In genomic region chr1:116590359-116591014, GRCh38 we compare ENCODE assay signal across 7 cellular contexts. TPM values are rescaled to one million over a fixed set of nuclear protein-coding genes. Genes with fewer than 3 reads are reported as not detected.
DNase-seq lines count a peak whose midpoint lies in the region; ATAC-seq, FAIRE-seq and TF ChIP-seq lines count a peak whose summit lies in the region.
"Not testable (repeated sequence)": the region's sequence is repeated elsewhere in the genome, so short reads cannot be mapped to it uniquely, and the experiment has no call there.

No MANE protein-coding gene starts in this region.

- intact Hi-C loops in endothelial cell of umbilical vein (cut with micrococcal nuclease); naive thymus-derived CD4-positive, alpha-beta T cell (cut with micrococcal nuclease): not testable (repeated sequence)

- peak; percentile 28 for ATAC-seq in naive thymus-derived CD4-positive, alpha-beta T cell

- not testable (repeated sequence) for H3K9me3 ChIP-seq in Peyer's patch; endothelial cell of umbilical vein (replicated peaks; ENCODE audit: control insufficient read depth, insufficient read depth, low read length); keratinocyte (ENCODE audit: control insufficient read depth, low read depth, low read length); naive thymus-derived CD4-positive, alpha-beta T cell (ENCODE audit: control insufficient read depth in 2 of 3, low read length in 3 of 3); osteoblast (ENCODE audit: low read depth, low read length)

- not testable (repeated sequence) for H3K36me3 ChIP-seq in Peyer's patch; endothelial cell of umbilical vein (ENCODE audit: control insufficient read depth in 2 of 2, extremely low read depth in 1 of 2, insufficient read depth in 2 of 2, low read length in 2 of 2); keratinocyte (ENCODE audit: control insufficient read depth in 2 of 2, extremely low read depth in 1 of 2, insufficient read depth in 2 of 2, low read length in 2 of 2); naive thymus-derived CD4-positive, alpha-beta T cell (ENCODE audit: control insufficient read depth in 2 of 3, insufficient read depth in 3 of 3, low read length in 3 of 3); osteoblast (ENCODE audit: insufficient read depth, low read length)

- H3K9ac ChIP-seq in endothelial cell of umbilical vein (replicated peaks; ENCODE audit: extremely low read depth, insufficient read depth, low read length); keratinocyte (ENCODE audit: control insufficient read depth, extremely low read depth, insufficient read depth, low read length): not testable (repeated sequence)

- FAIRE-seq in endothelial cell of umbilical vein (lab: Jason Lieb, UNC) (peak; percentile 65), keratinocyte (lab: Jason Lieb, UNC) (peak; percentile 67)

- H3K4me1 ChIP-seq in Peyer's patch (peaks cover 0 to 29% (median 0%) of the 10 kb centered on the region in 4 donors), keratinocyte (ENCODE audit: control insufficient read depth, extremely low read depth, insufficient read depth, low read length) (peaks cover 13% of the 10 kb centered on the region)
- H3K4me1 ChIP-seq in endothelial cell of umbilical vein (ENCODE audit: control insufficient read depth, extremely low read depth, insufficient read depth, low read length); naive thymus-derived CD4-positive, alpha-beta T cell (ENCODE audit: control insufficient read depth in 2 of 2, insufficient read depth in 2 of 2, low read length in 2 of 2); osteoblast (ENCODE audit: insufficient read depth, low read length): not testable (repeated sequence)

- not testable (repeated sequence) for TF ChIP-seq CTCF in Peyer's patch (IDR thresholded peaks at IDR 0.05); brain (conservative IDR thresholded peaks at IDR 0.05); endothelial cell of umbilical vein (IDR thresholded peaks at IDR 0.05; ENCODE audit: extremely low read depth in 1 of 2, insufficient read depth in 1 of 2, low read depth in 1 of 2, low read length in 2 of 2); keratinocyte (optimal IDR thresholded peaks at IDR 0.05 in 1 of 3, IDR thresholded peaks at IDR 0.05 in 1 of 3, conservative IDR thresholded peaks at IDR 0.05 in 1 of 3; ENCODE audit: extremely low read depth in 1 of 3, insufficient read depth in 2 of 3, low read length in 3 of 3); osteoblast (IDR thresholded peaks at IDR 0.05; ENCODE audit: extremely low read depth, low read depth, low read length)

- not testable (repeated sequence) for H3K9me1 ChIP-seq in endothelial cell of umbilical vein (replicated peaks; ENCODE audit: control insufficient read depth, extremely low read depth, insufficient read depth, low read length); keratinocyte (ENCODE audit: control insufficient read depth, extremely low read depth, insufficient read depth, low read length)

- not testable (repeated sequence) for TF ChIP-seq POLR2A in Peyer's patch (IDR thresholded peaks at IDR 0.05); endothelial cell of umbilical vein (IDR thresholded peaks at IDR 0.05; ENCODE audit: low read depth, low read length)

- POLR2A ChIA-PET in endothelial cell of umbilical vein (lab: Charles Lee); naive thymus-derived CD4-positive, alpha-beta T cell (lab: Charles Lee): not testable (repeated sequence)

- not testable (repeated sequence) for DNase-seq in Peyer's patch; endothelial cell of umbilical vein (ENCODE audit: low read depth, low spot score); keratinocyte (ENCODE audit: low read depth, low spot score); naive thymus-derived CD4-positive, alpha-beta T cell
- DNase-seq in osteoblast (ENCODE audit: insufficient read length, low spot score, missing footprints): peak; percentile 22

- CTCF ChIA-PET in endothelial cell of umbilical vein (lab: Charles Lee); naive thymus-derived CD4-positive, alpha-beta T cell (lab: Charles Lee): not testable (repeated sequence)

- peaks cover 32% of the 10 kb centered on the region for H3K36me3 Mint-ChIP-seq in brain
- not testable (repeated sequence) for H3K36me3 Mint-ChIP-seq in naive thymus-derived CD4-positive, alpha-beta T cell; stimulated activated naive CD8-positive, alpha-beta T cell treated with anti-CD3 and anti-CD28 coated beads, Interleukin-15, Interleukin-2, amounts not matched to agents 100 ng/mL and 50 ng/mL, for 24 hours (ENCODE audit: low read depth)

- peaks cover 73% of the 10 kb centered on the region for H3K4me1 Mint-ChIP-seq in brain
- peaks cover 0 to 14% (median 1%) of the 10 kb centered on the region in 7 donors for H3K4me1 Mint-ChIP-seq in naive thymus-derived CD4-positive, alpha-beta T cell
- H3K4me1 Mint-ChIP-seq in stimulated activated naive CD8-positive, alpha-beta T cell treated with anti-CD3 and anti-CD28 coated beads, Interleukin-15, Interleukin-2, amounts not matched to agents 100 ng/mL and 50 ng/mL, for 24 hours (ENCODE audit: low read depth): peaks cover 36% of the 10 kb centered on the region

- not testable (repeated sequence) for H3K4me2 ChIP-seq in endothelial cell of umbilical vein (ENCODE audit: insufficient read depth, low read length); keratinocyte (ENCODE audit: control insufficient read depth, extremely low read depth, insufficient read depth, low read depth, low read length); osteoblast (ENCODE audit: insufficient read depth, low read length)

- H3K79me2 ChIP-seq in endothelial cell of umbilical vein (ENCODE audit: control insufficient read depth, insufficient read depth, low read length); keratinocyte (ENCODE audit: control insufficient read depth, insufficient read depth, low read length); osteoblast (ENCODE audit: insufficient read depth, low read length): not testable (repeated sequence)

- H3K27ac Mint-ChIP-seq in brain: peak overlapping the region in 4 of 5 experiments; percentile 20 to 93 (median 80)
- H3K27ac Mint-ChIP-seq in naive thymus-derived CD4-positive, alpha-beta T cell: not testable (repeated sequence)
- H3K27ac Mint-ChIP-seq in stimulated activated naive CD8-positive, alpha-beta T cell treated with anti-CD3 and anti-CD28 coated beads, Interleukin-15, Interleukin-2, amounts not matched to agents 100 ng/mL and 50 ng/mL, for 24 hours: peak overlapping the region; percentile 26

- BruUV-seq in endothelial cell of umbilical vein (replicated peaks; lab: Mats Ljungman, UMichigan): not testable (repeated sequence)

- dilution Hi-C loops in endothelial cell of umbilical vein (cut with MboI; ENCODE audit: extremely low pct_ligation_motif_present, low sequenced_read_pairs); keratinocyte (cut with MboI; ENCODE audit: extremely low pct_ligation_motif_present, low sequenced_read_pairs): not testable (repeated sequence)

- not testable (repeated sequence) for H3K27me3 Mint-ChIP-seq in brain; naive thymus-derived CD4-positive, alpha-beta T cell; stimulated activated naive CD8-positive, alpha-beta T cell treated with anti-CD3 and anti-CD28 coated beads, Interleukin-15, Interleukin-2, amounts not matched to agents 100 ng/mL and 50 ng/mL, for 24 hours

- not testable (repeated sequence) for H2AFZ ChIP-seq in endothelial cell of umbilical vein (ENCODE audit: low read depth, low read length); keratinocyte (ENCODE audit: control insufficient read depth, low read length); osteoblast (ENCODE audit: low read length)

- not testable (repeated sequence) for H4K20me1 ChIP-seq in endothelial cell of umbilical vein (replicated peaks; ENCODE audit: control insufficient read depth, extremely low read depth, insufficient read depth, low read length); keratinocyte (ENCODE audit: control insufficient read depth, extremely low read depth, insufficient read depth, low read length); osteoblast (ENCODE audit: insufficient read depth, low read length)

- H3K4me3 Mint-ChIP-seq in brain: peak overlapping the region in 1 of 5 experiments; percentile 45
- not testable (repeated sequence) for H3K4me3 Mint-ChIP-seq in naive thymus-derived CD4-positive, alpha-beta T cell; stimulated activated naive CD8-positive, alpha-beta T cell treated with anti-CD3 and anti-CD28 coated beads, Interleukin-15, Interleukin-2, amounts not matched to agents 100 ng/mL and 50 ng/mL, for 24 hours

- peak overlapping the region in 3 of 4 donors; percentile 46 to 84 (median 81) for H3K27ac ChIP-seq in Peyer's patch
- H3K27ac ChIP-seq in endothelial cell of umbilical vein (ENCODE audit: insufficient read depth, low read depth, low read length); keratinocyte (ENCODE audit: control insufficient read depth, insufficient read depth, low read length); naive thymus-derived CD4-positive, alpha-beta T cell (ENCODE audit: low read depth, low read length); osteoblast (ENCODE audit: low read depth, low read length): not testable (repeated sequence)

- not testable (repeated sequence) for H3K4me3 ChIP-seq in Peyer's patch; endothelial cell of umbilical vein (replicated peaks in 1 of 3; ENCODE audit: insufficient read depth in 1 of 3, low read depth in 1 of 3, low read length in 3 of 3); keratinocyte (ENCODE audit: control insufficient read depth in 2 of 3, extremely low read depth in 1 of 3, insufficient read depth in 2 of 3, low read depth in 1 of 3, low read length in 3 of 3); naive thymus-derived CD4-positive, alpha-beta T cell (ENCODE audit: low read length); osteoblast (ENCODE audit: insufficient read depth, low read length)

- not testable (repeated sequence) for H3K27me3 ChIP-seq in Peyer's patch; endothelial cell of umbilical vein (ENCODE audit: control insufficient read depth in 2 of 2, insufficient read depth in 2 of 2, low read length in 2 of 2); keratinocyte (ENCODE audit: control insufficient read depth, extremely low read depth, insufficient read depth, low read length); naive thymus-derived CD4-positive, alpha-beta T cell (ENCODE audit: control insufficient read depth in 2 of 2, insufficient read depth in 2 of 2, low read length in 2 of 2); osteoblast (ENCODE audit: insufficient read depth, low read length)

- not testable (repeated sequence) for H3K9me3 Mint-ChIP-seq in brain; naive thymus-derived CD4-positive, alpha-beta T cell; stimulated activated naive CD8-positive, alpha-beta T cell treated with anti-CD3 and anti-CD28 coated beads, Interleukin-15, Interleukin-2, amounts not matched to agents 100 ng/mL and 50 ng/mL, for 24 hours

RNA-seq across cellular contexts. Expression of gene CD58, which starts 19.7 kb away (rescaled TPM):
- total RNA-seq in Peyer's patch: 10 to 100 TPM; 23.1 to 63.0 (median 39.0) TPM
- polyA plus RNA-seq in brain (ENCODE audit: insufficient read depth, low read depth, low replicate concordance): 1.1 TPM
- total RNA-seq in endothelial cell of umbilical vein: 9.8 and 12.3 TPM in 2 replicates
- polyA plus RNA-seq in endothelial cell of umbilical vein: 12.3 and 12.7 TPM in 2 replicates
- 13.9 and 14.5 TPM in 2 replicates for polyA plus RNA-seq in endothelial cell of umbilical vein (2011; cell fraction: cytosol; rRNA removed)
- polyA plus RNA-seq in endothelial cell of umbilical vein (2011; cell fraction: nucleus; rRNA removed): 13.9 and 14.2 TPM in 2 replicates
- 13.0 and 13.6 TPM in 2 replicates for polyA plus RNA-seq in endothelial cell of umbilical vein (2012)
- 12.5 and 12.6 TPM in 2 replicates for polyA minus RNA-seq in endothelial cell of umbilical vein
- 16.5 TPM for polyA minus RNA-seq in endothelial cell of umbilical vein (2011; cell fraction: cytosol; rRNA and poly(A)+ RNA removed)
- polyA minus RNA-seq in endothelial cell of umbilical vein (2011; cell fraction: nucleus; rRNA and poly(A)+ RNA removed): 10.0 and 16.6 TPM in 2 replicates
- polyA plus RNA-seq in keratinocyte: 15.6 to 38.6 TPM (median 32.6 TPM) in 3 replicates
- 18.5 TPM for polyA plus RNA-seq in keratinocyte (2011; ENCODE audit: low read depth)
- 9.7 and 31.0 TPM in 2 replicates for polyA plus RNA-seq in keratinocyte (2011; cell fraction: cytosol; rRNA removed)
- 43.2 and 51.9 TPM in 2 replicates for polyA plus RNA-seq in keratinocyte (2011; cell fraction: nucleus; rRNA removed)
- 13.9 and 22.2 TPM in 2 replicates for polyA plus RNA-seq in keratinocyte (2012; ENCODE audit: low replicate concordance)
- polyA minus RNA-seq in keratinocyte: 4.1 to 14.3 TPM (median 7.4 TPM) in 3 replicates
- polyA minus RNA-seq in keratinocyte (2011; cell fraction: cytosol; rRNA and poly(A)+ RNA removed): 7.5 TPM
- 12.2 and 19.2 TPM in 2 replicates for polyA minus RNA-seq in keratinocyte (2011; cell fraction: nucleus; rRNA and poly(A)+ RNA removed)
- total RNA-seq in naive thymus-derived CD4-positive, alpha-beta T cell: 10 to 100 TPM in 2 of 5 experiments, 1 to 10 TPM in 3; 3.3 to 35.0 (median 4.4) TPM
- 1 to 10 TPM; 1.3 to 2.8 TPM for polyA plus RNA-seq in naive thymus-derived CD4-positive, alpha-beta T cell
- total RNA-seq in osteoblast: 20.6 and 23.5 TPM in 2 replicates
